16 cellular contexts compared by ENCODE assay signal in the genomic region with DNA sequence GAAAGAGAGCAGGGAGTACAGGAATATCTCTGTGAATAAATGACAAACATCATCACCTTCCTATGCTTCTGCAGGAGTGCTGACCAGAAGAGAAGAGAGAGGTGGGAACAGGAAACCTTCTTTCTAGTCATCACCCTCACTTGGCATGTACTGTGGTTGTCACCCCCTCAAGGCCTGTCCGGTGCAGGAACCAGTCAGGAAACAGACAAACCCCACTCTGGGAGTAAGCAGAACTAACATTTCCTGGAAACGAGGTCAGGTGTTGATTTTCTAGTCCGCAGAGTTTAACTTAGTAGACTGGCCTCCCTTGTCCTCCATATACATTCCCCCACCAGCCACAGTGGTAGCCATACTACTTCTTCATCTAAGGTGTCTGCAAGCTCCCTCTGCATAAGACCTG.
A peak's percentile ranks its signal among the peaks of the same experiment; 100 is the strongest.
DNase-seq lines count a peak whose midpoint lies in the region; ATAC-seq and TF ChIP-seq lines count a peak whose summit lies in the region.
"Had no signal": no experiment of that assay in that cellular context is flagged by ENCODE, and none has a peak within 500 bp of the region (broad histone marks: within the 10 kb centered on the region; RNA-seq: fewer than 3 reads in every experiment).

No MANE protein-coding gene starts in this region.

- no peaks in the 10 kb centered on the region for H3K36me3 ChIP-seq in testis (ENCODE audit: low read depth, missing control alignments)

- H3K4me3 ChIP-seq in testis, result no peak overlapping the region
- H3K4me3 ChIP-seq: K562 had no signal

- TF ChIP-seq POLR2A in testis (IDR thresholded peaks at IDR 0.05), result no peak

- intact Hi-C loops in testis (cut with DNase I; ENCODE audit: low total_unique reads), result no loop called here

- peak; percentile 15 for DNase-seq in activated CD4-positive, alpha-beta T cell treated with anti-CD3 and anti-CD28 coated beads, Interleukin-2, amount 10 ng/mL, durations not matched to agents 7 days and 5 days
- DNase-seq in activated CD4-positive, alpha-beta T cell treated with anti-CD3 and anti-CD28 coated beads, Interleukin-2, amount 50 U/mL, for 1 hour, result no peak
- DNase-seq in Kasumi-1 (lab: John Stamatoyannopoulos, UW) (peak; percentile 17 to 52), endothelial cell (ENCODE audit: low spot score) (no peak), testis (no peak), mesothelial cell of epicardium (ENCODE audit: low spot score in 2 of 2, unreplicated experiment in 2 of 2) (no peak), CD1c-positive myeloid dendritic cell (ENCODE audit: extremely low spot score) (no peak)
- no peak for DNase-seq in stimulated activated effector memory CD8-positive, alpha-beta T cell treated with anti-CD3 and anti-CD28 coated beads, Interleukin-12 subunit alpha, Interleukin-12 subunit beta, amount 100 ng/mL, for 72 hours (ENCODE audit: low spot score in 2 of 2)
- DNase-seq: C1 segment of cervical spinal cord, DMS 273 treated with DMSO at 0.1 percent for 48 hours, NCI-H1417 treated with DMSO at 0.1 percent for 48 hours, NCI-H1930, NCI-H446, NCI-H69, RPMI8226 had no signal

- peaks cover 27% of the 10 kb centered on the region for H3K4me1 Mint-ChIP-seq in activated CD4-positive, alpha-beta T cell treated with anti-CD3 and anti-CD28 coated beads, Interleukin-2, amount 10 ng/mL, durations not matched to agents 7 days and 5 days
- H3K4me1 Mint-ChIP-seq in endothelial cell (ENCODE audit: unreplicated experiment) (peaks cover 7% of the 10 kb centered on the region), mesothelial cell of epicardium (peaks cover 4% of the 10 kb centered on the region)
- peaks cover 14% of the 10 kb centered on the region for H3K4me1 Mint-ChIP-seq in stimulated activated effector memory CD8-positive, alpha-beta T cell treated with anti-CD3 and anti-CD28 coated beads, Interleukin-12 subunit alpha, Interleukin-12 subunit beta, amount 100 ng/mL, for 72 hours

- peak overlapping the region; percentile 65 for H3K27ac Mint-ChIP-seq in activated CD4-positive, alpha-beta T cell treated with anti-CD3 and anti-CD28 coated beads, Interleukin-2, amount 10 ng/mL, durations not matched to agents 7 days and 5 days
- H3K27ac Mint-ChIP-seq in endothelial cell (ENCODE audit: unreplicated experiment) (peak overlapping the region; percentile 20), mesothelial cell of epicardium (no peak overlapping the region)
- no peak overlapping the region for H3K27ac Mint-ChIP-seq in stimulated activated effector memory CD8-positive, alpha-beta T cell treated with anti-CD3 and anti-CD28 coated beads, Interleukin-12 subunit alpha, Interleukin-12 subunit beta, amount 100 ng/mL, for 72 hours

- no peaks in the 10 kb centered on the region for H3K9me3 Mint-ChIP-seq in activated CD4-positive, alpha-beta T cell treated with anti-CD3 and anti-CD28 coated beads, Interleukin-2, amount 10 ng/mL, durations not matched to agents 7 days and 5 days
- no peaks in the 10 kb centered on the region for H3K9me3 Mint-ChIP-seq in endothelial cell (ENCODE audit: unreplicated experiment)
- H3K9me3 Mint-ChIP-seq in stimulated activated effector memory CD8-positive, alpha-beta T cell treated with anti-CD3 and anti-CD28 coated beads, Interleukin-12 subunit alpha, Interleukin-12 subunit beta, amount 100 ng/mL, for 72 hours, result no peaks in the 10 kb centered on the region
- H3K9me3 Mint-ChIP-seq in mesothelial cell of epicardium, result no peaks in the 10 kb centered on the region

- H3K4me1 ChIP-seq in testis, result no peaks in the 10 kb centered on the region

- no peaks in the 10 kb centered on the region for H3K9me3 ChIP-seq in testis

- TF ChIP-seq CTCF in endothelial cell (IDR thresholded peaks at IDR 0.05; ENCODE audit: unreplicated experiment) (no peak), testis (IDR thresholded peaks at IDR 0.05) (no peak), mesothelial cell of epicardium (IDR thresholded peaks at IDR 0.05; ENCODE audit: unreplicated experiment) (no peak)

- H3K27ac ChIP-seq in testis, result no peak overlapping the region

- CTCF ChIA-PET in activated CD4-positive, alpha-beta T cell treated with anti-CD3 and anti-CD28 coated beads, Interleukin-2, amount 10 ng/mL, durations not matched to agents 7 days and 5 days (lab: Charles Lee), result no interaction called here

- H3K4me3 Mint-ChIP-seq in activated CD4-positive, alpha-beta T cell treated with anti-CD3 and anti-CD28 coated beads, Interleukin-2, amount 10 ng/mL, durations not matched to agents 7 days and 5 days, result no peak overlapping the region
- H3K4me3 Mint-ChIP-seq in endothelial cell (ENCODE audit: unreplicated experiment) (no peak overlapping the region), mesothelial cell of epicardium (no peak overlapping the region)
- no peak overlapping the region for H3K4me3 Mint-ChIP-seq in stimulated activated effector memory CD8-positive, alpha-beta T cell treated with anti-CD3 and anti-CD28 coated beads, Interleukin-12 subunit alpha, Interleukin-12 subunit beta, amount 100 ng/mL, for 72 hours

- ATAC-seq in stimulated activated effector memory CD8-positive, alpha-beta T cell treated with anti-CD3 and anti-CD28 coated beads, Interleukin-12 subunit alpha, Interleukin-12 subunit beta, amount 100 ng/mL, for 72 hours, result peak; percentile 80
- ATAC-seq: K562 had no signal

- H3K36me3 Mint-ChIP-seq in activated CD4-positive, alpha-beta T cell treated with anti-CD3 and anti-CD28 coated beads, Interleukin-2, amount 10 ng/mL, durations not matched to agents 7 days and 5 days (ENCODE audit: low read depth), result no peaks in the 10 kb centered on the region
- H3K36me3 Mint-ChIP-seq in endothelial cell (ENCODE audit: low read depth, unreplicated experiment), result no peaks in the 10 kb centered on the region
- H3K36me3 Mint-ChIP-seq in stimulated activated effector memory CD8-positive, alpha-beta T cell treated with anti-CD3 and anti-CD28 coated beads, Interleukin-12 subunit alpha, Interleukin-12 subunit beta, amount 100 ng/mL, for 72 hours, result no peaks in the 10 kb centered on the region
- H3K36me3 Mint-ChIP-seq in mesothelial cell of epicardium, result no peaks in the 10 kb centered on the region

- WGBS in testis, 2 donors, result 60 to 76% methylated on average over 3 of the region's 3 CpGs

- POLR2A ChIA-PET in activated CD4-positive, alpha-beta T cell treated with anti-CD3 and anti-CD28 coated beads, Interleukin-2, amount 10 ng/mL, durations not matched to agents 7 days and 5 days (lab: Charles Lee), result no interaction called here

- no peaks in the 10 kb centered on the region for H3K27me3 ChIP-seq in testis

- peaks cover 4% of the 10 kb centered on the region for H3K27me3 Mint-ChIP-seq in activated CD4-positive, alpha-beta T cell treated with anti-CD3 and anti-CD28 coated beads, Interleukin-2, amount 10 ng/mL, durations not matched to agents 7 days and 5 days
- H3K27me3 Mint-ChIP-seq in endothelial cell (ENCODE audit: unreplicated experiment) (no peaks in the 10 kb centered on the region), mesothelial cell of epicardium (ENCODE audit: low read depth) (peaks cover 6% of the 10 kb centered on the region)

Comparison
In these comparisons a context has a peak if more than half of its experiments do, and no peak if none do; other contexts are left out.
1. DNase-seq: peak in activated CD4-positive, alpha-beta T cell treated with anti-CD3 and anti-CD28 coated beads, Interleukin-2, amount 10 ng/mL, durations not matched to agents 7 days and 5 days (single experiment) and Kasumi-1 (2 of 2); none in activated CD4-positive, alpha-beta T cell treated with anti-CD3 and anti-CD28 coated beads, Interleukin-2, amount 50 U/mL, for 1 hour (single experiment), endothelial cell (single experiment), stimulated activated effector memory CD8-positive, alpha-beta T cell treated with anti-CD3 and anti-CD28 coated beads, Interleukin-12 subunit alpha, Interleukin-12 subunit beta, amount 100 ng/mL, for 72 hours (0 of 2), testis (single experiment), mesothelial cell of epicardium (0 of 2) and CD1c-positive myeloid dendritic cell (single experiment).
2. H3K27ac Mint-ChIP-seq: peak in activated CD4-positive, alpha-beta T cell treated with anti-CD3 and anti-CD28 coated beads, Interleukin-2, amount 10 ng/mL, durations not matched to agents 7 days and 5 days (single experiment) and endothelial cell (single experiment); none in stimulated activated effector memory CD8-positive, alpha-beta T cell treated with anti-CD3 and anti-CD28 coated beads, Interleukin-12 subunit alpha, Interleukin-12 subunit beta, amount 100 ng/mL, for 72 hours (single experiment) and mesothelial cell of epicardium (single experiment).